In genomic region chr13:38872693-38873092, GRCh38 we compare ENCODE assay signal across 8 cellular contexts.
DNase-seq lines count a peak whose midpoint lies in the region; ATAC-seq and TF ChIP-seq lines count a peak whose summit lies in the region.

No MANE protein-coding gene starts in this region.

- CTCF ChIA-PET in Caco-2 (lab: Charles Lee) = interaction anchor here (1.0 to 1.9 kb wide), 5 partner anchors 11 to 202 kb away, joined by 3 to 18 read pairs (median 3); partner anchors contain the start of gene FREM2

- no peaks in the 10 kb centered on the region for H3K9me3 Mint-ChIP-seq in Caco-2 (ENCODE audit: unreplicated experiment)
- no peaks in the 10 kb centered on the region for H3K9me3 Mint-ChIP-seq in activated CD4-positive, alpha-beta T cell treated with anti-CD3 and anti-CD28 coated beads, Interleukin-2, amount 10 ng/mL, durations not matched to agents 24 days and 14 days

- DNase-seq in Caco-2 (peak; percentile 67), M059J (ENCODE audit: low read depth) (peak; percentile 46), fibroblast of pulmonary artery (ENCODE audit: low read depth) (peak; percentile 44), pons (ENCODE audit: low spot score) (peak; percentile 72), MV-4-11 (lab: John Stamatoyannopoulos, UW) (no peak)
- peak; percentile 69 for DNase-seq in activated CD4-positive, alpha-beta T cell treated with anti-CD3 and anti-CD28 coated beads, Interleukin-2, amount 10 ng/mL, durations not matched to agents 24 days and 14 days

- peaks cover 21% of the 10 kb centered on the region for H3K36me3 Mint-ChIP-seq in Caco-2 (ENCODE audit: insufficient read depth, unreplicated experiment)
- H3K36me3 Mint-ChIP-seq in activated CD4-positive, alpha-beta T cell treated with anti-CD3 and anti-CD28 coated beads, Interleukin-2, amount 10 ng/mL, durations not matched to agents 24 days and 14 days (ENCODE audit: low read depth) = no peaks in the 10 kb centered on the region

- H3K27me3 Mint-ChIP-seq in Caco-2 (ENCODE audit: insufficient read depth, unreplicated experiment) = no peaks in the 10 kb centered on the region
- peaks cover 10% of the 10 kb centered on the region for H3K27me3 Mint-ChIP-seq in activated CD4-positive, alpha-beta T cell treated with anti-CD3 and anti-CD28 coated beads, Interleukin-2, amount 10 ng/mL, durations not matched to agents 24 days and 14 days

- peaks cover 12% of the 10 kb centered on the region for H3K4me1 Mint-ChIP-seq in Caco-2 (ENCODE audit: low read depth, unreplicated experiment)
- no peaks in the 10 kb centered on the region for H3K4me1 Mint-ChIP-seq in activated CD4-positive, alpha-beta T cell treated with anti-CD3 and anti-CD28 coated beads, Interleukin-2, amount 10 ng/mL, durations not matched to agents 24 days and 14 days

- H3K4me3 ChIP-seq in Caco-2 (ENCODE audit: low read depth, low read length) (no peak overlapping the region), fibroblast of pulmonary artery (replicated peaks; ENCODE audit: low read depth, low read length) (no peak overlapping the region)

- H3K4me3 Mint-ChIP-seq in Caco-2 (ENCODE audit: unreplicated experiment) = no peak overlapping the region
- no peak overlapping the region for H3K4me3 Mint-ChIP-seq in activated CD4-positive, alpha-beta T cell treated with anti-CD3 and anti-CD28 coated beads, Interleukin-2, amount 10 ng/mL, durations not matched to agents 24 days and 14 days

- POLR2A ChIA-PET in Caco-2 (lab: Charles Lee) = no interaction called here

- BruUV-seq in Caco-2 (replicated peaks; lab: Mats Ljungman, UMichigan) = no TSS peak

- peaks cover 14% of the 10 kb centered on the region; the same call in 1 of the 2 replicates for H3K4me1 ChIP-seq in Caco-2

- no peaks in the 10 kb centered on the region for H3K27me3 ChIP-seq in Caco-2 (replicated peaks; ENCODE audit: control insufficient read depth, insufficient read depth, low read length)

- no peak overlapping the region for H3K27ac Mint-ChIP-seq in Caco-2 (ENCODE audit: unreplicated experiment)
- no peak overlapping the region for H3K27ac Mint-ChIP-seq in activated CD4-positive, alpha-beta T cell treated with anti-CD3 and anti-CD28 coated beads, Interleukin-2, amount 10 ng/mL, durations not matched to agents 24 days and 14 days

- no peaks in the 10 kb centered on the region for H3K36me3 ChIP-seq in Caco-2 (ENCODE audit: control insufficient read depth, insufficient read depth, low read length)

- TF ChIP-seq CTCF in Caco-2 (IDR thresholded peaks at IDR 0.05; ENCODE audit: insufficient read depth in 1 of 2, low read depth in 1 of 2, low read length in 1 of 2, severe bottlenecking in 1 of 2, unreplicated experiment in 1 of 2) (peak; percentile 69 to 84), fibroblast of pulmonary artery (IDR thresholded peaks at IDR 0.05; ENCODE audit: low read length, missing control alignments) (peak; percentile 57)

- H3K9me3 ChIP-seq in Caco-2 = no peaks in the 10 kb centered on the region

- ATAC-seq in GM19463 (IDR thresholded peaks at IDR 0.05; ENCODE audit: unreplicated experiment) (peak; percentile 78), GM18520 (IDR thresholded peaks at IDR 0.05; ENCODE audit: unreplicated experiment) (no peak)

- intact Hi-C loops in Caco-2 (cut with micrococcal nuclease; ENCODE audit: unreplicated experiment) = loop anchor here (1.0 to 5.0 kb wide), 4 partner anchors 186 to 295 kb away; no protein-coding TSS in a partner anchor
- intact Hi-C loops in activated CD4-positive, alpha-beta T cell treated with anti-CD3 and anti-CD28 coated beads, Interleukin-2, amount 10 ng/mL, durations not matched to agents 24 days and 14 days (cut with micrococcal nuclease) = no loop called here
